ENCODE assay signal across 12 cellular contexts in genomic region chr7:23533160-23533559, GRCh38. TPM values are rescaled to one million over a fixed set of nuclear protein-coding genes. Genes with fewer than 3 reads are reported as not detected.
DNase-seq lines count a peak whose midpoint lies in the region; ATAC-seq, FAIRE-seq and TF ChIP-seq lines count a peak whose summit lies in the region.
"Had no signal": no experiment of that assay in that cellular context is flagged by ENCODE, and none has a peak within 500 bp of the region (broad histone marks: within the 10 kb centered on the region; RNA-seq: fewer than 3 reads in every experiment).

No MANE protein-coding gene starts in this region.

- TF ChIP-seq CTCF in HCT116 (IDR thresholded peaks at IDR 0.05 in 2 of 3, conservative IDR thresholded peaks at IDR 0.05 in 1 of 3; ENCODE audit: borderline replicate concordance in 1 of 3, insufficient read depth in 1 of 3, low read depth in 2 of 3, low read length in 2 of 3): peak in 2 of 3 experiments; percentile 15 to 36; a peak in 2 of 6 replicates

- FAIRE-seq in GM19239 (lab: Jason Lieb, UNC): no peak
- FAIRE-seq: A204.1 had no signal

- DNase-seq in DMS53 (lab: John Stamatoyannopoulos, UW) (peak; percentile 33), DMS53 treated with DMSO at 0.1 percent for 48 hours (lab: John Stamatoyannopoulos, UW; ENCODE audit: unreplicated experiment) (no peak), HCT116 (ENCODE audit: low read depth, low spot score) (no peak), naive B cell (no peak), hypothalamus (lab: John Stamatoyannopoulos, UW) (no peak), GM19239 (ENCODE audit: insufficient read length, low spot score) (no peak)
- no peak for DNase-seq in activated CD8-positive, alpha-beta T cell treated with anti-CD3 and anti-CD28 coated beads, Interleukin-2, amount 10 ng/mL, durations not matched to agents 7 days and 5 days
- DNase-seq: DMS79 treated with DMSO at 0.1 percent for 48 hours had no signal

- peaks cover 32% of the 10 kb centered on the region for H3K36me3 Mint-ChIP-seq in activated CD8-positive, alpha-beta T cell treated with anti-CD3 and anti-CD28 coated beads, Interleukin-2, amount 10 ng/mL, durations not matched to agents 7 days and 5 days (ENCODE audit: low read depth)
- H3K36me3 Mint-ChIP-seq in naive B cell: peaks cover 0 to 4% of the 10 kb centered on the region in 2 donors

- POLR2A ChIA-PET in HCT116 (lab: Charles Lee): no interaction called here
- POLR2A ChIA-PET in activated CD8-positive, alpha-beta T cell treated with anti-CD3 and anti-CD28 coated beads, Interleukin-2, amount 10 ng/mL, durations not matched to agents 7 days and 5 days (lab: Charles Lee): no interaction called here

- H3K79me2 ChIP-seq in HCT116 (ENCODE audit: insufficient read depth, low read length): peaks cover 36% of the 10 kb centered on the region

- H3K36me3 ChIP-seq in HCT116 (ENCODE audit: control insufficient read depth in 1 of 2, insufficient read depth in 2 of 2, low read length in 2 of 2): no peaks in the 10 kb centered on the region; a peak in 1 of 4 replicates
- H3K36me3 ChIP-seq: thyroid gland had no signal

- intact Hi-C loops in HCT116 (cut with micrococcal nuclease): loop anchor here (2.0 kb wide), 1 partner anchor 62 kb away; the partner anchor contains the start of gene IGF2BP3

- no peaks in the 10 kb centered on the region for H3K9me3 ChIP-seq in HCT116 (ENCODE audit: control insufficient read depth in 1 of 2, insufficient read depth in 1 of 2, low read depth in 1 of 2, low read length in 2 of 2)
- H3K9me3 ChIP-seq: SJSA1, thyroid gland had no signal

- H3K4me2 ChIP-seq in HCT116 (ENCODE audit: low read length): peak overlapping the region; percentile 92

- BruUV-seq in HCT116 (replicated peaks; lab: Mats Ljungman, UMichigan): no TSS peak

- no peak overlapping the region for H3K4me3 ChIP-seq in HCT116 (replicated peaks in 1 of 2; ENCODE audit: low read depth in 1 of 2, low read length in 2 of 2)
- H3K4me3 ChIP-seq: SJSA1, thyroid gland had no signal

- H2AFZ ChIP-seq in HCT116 (ENCODE audit: low read depth, low read length, poor library complexity, severe bottlenecking): no peak overlapping the region

- H3K27ac ChIP-seq in HCT116 (ENCODE audit: low read depth, low read length): peak overlapping the region; percentile 72; the same call in 1 of the 2 replicates
- H3K27ac ChIP-seq: thyroid gland had no signal

- no peak for TF ChIP-seq POLR2A in HCT116 (IDR thresholded peaks at IDR 0.05; ENCODE audit: borderline replicate concordance, extremely low read depth, insufficient read depth, insufficient read length)

- peak overlapping the region; percentile 48 for H3K27ac Mint-ChIP-seq in activated CD8-positive, alpha-beta T cell treated with anti-CD3 and anti-CD28 coated beads, Interleukin-2, amount 10 ng/mL, durations not matched to agents 7 days and 5 days
- peak overlapping the region; percentile 66 to 100 (median 100) for H3K27ac Mint-ChIP-seq in naive B cell

- ATAC-seq in HCT116 (no peak), naive B cell (ENCODE audit: low read depth in 2 of 2) (no peak), GM19395 (IDR thresholded peaks at IDR 0.05; ENCODE audit: unreplicated experiment) (no peak)
- no peak for ATAC-seq in activated CD8-positive, alpha-beta T cell treated with anti-CD3 and anti-CD28 coated beads, Interleukin-2, amount 10 ng/mL, durations not matched to agents 7 days and 5 days

- no peak for TF ChIP-seq RAD21 in HCT116 (IDR thresholded peaks at IDR 0.05; ENCODE audit: low read depth)

- CTCF ChIA-PET in HCT116 (lab: Charles Lee): interaction anchor here (1.5 to 2.8 kb wide), 2 partner anchors 14 to 260 kb away, joined by 6 to 16 read pairs; no protein-coding TSS in a partner anchor
- CTCF ChIA-PET in activated CD8-positive, alpha-beta T cell treated with anti-CD3 and anti-CD28 coated beads, Interleukin-2, amount 10 ng/mL, durations not matched to agents 7 days and 5 days (lab: Charles Lee): interaction anchor here (1.0 to 1.3 kb wide), 2 partner anchors 11 to 13 kb away, joined by 6 to 12 read pairs; no protein-coding TSS in a partner anchor

- H3K27me3 ChIP-seq in HCT116 (ENCODE audit: insufficient read depth, low read length): no peaks in the 10 kb centered on the region
- H3K27me3 ChIP-seq: SJSA1, thyroid gland had no signal

- 0 out of 2 replicates have a peak overlapping the region, but pooled peaks have one; percentile 99 for H3K9ac ChIP-seq in HCT116 (ENCODE audit: low read length)

- H3K4me1 ChIP-seq in HCT116 (ENCODE audit: control insufficient read depth in 1 of 2, insufficient read depth in 2 of 2, low read length in 2 of 2): peaks cover 12 to 29% of the 10 kb centered on the region in 2 experiments

- H3K27me3 Mint-ChIP-seq in activated CD8-positive, alpha-beta T cell treated with anti-CD3 and anti-CD28 coated beads, Interleukin-2, amount 10 ng/mL, durations not matched to agents 7 days and 5 days (ENCODE audit: low read depth): no peaks in the 10 kb centered on the region
- H3K27me3 Mint-ChIP-seq in naive B cell: no peaks in the 10 kb centered on the region

- peak overlapping the region; percentile 53 for H3K4me3 Mint-ChIP-seq in activated CD8-positive, alpha-beta T cell treated with anti-CD3 and anti-CD28 coated beads, Interleukin-2, amount 10 ng/mL, durations not matched to agents 7 days and 5 days
- peak overlapping the region in 7 of 8 donors; percentile 70 to 100 (median 98) for H3K4me3 Mint-ChIP-seq in naive B cell

- H4K20me1 ChIP-seq in HCT116 (ENCODE audit: insufficient read depth): peaks cover 33% of the 10 kb centered on the region; the same call in 1 of the 2 replicates

- RAD21 ChIA-PET in HCT116 (lab: Charles Lee; ENCODE audit: low non-redundant PET in 1 of 2, low total read pairs in 2 of 2, uncharacterized antibody in 2 of 2, unreplicated experiment in 2 of 2): no interaction called here

- peaks cover 31% of the 10 kb centered on the region for H3K4me1 Mint-ChIP-seq in activated CD8-positive, alpha-beta T cell treated with anti-CD3 and anti-CD28 coated beads, Interleukin-2, amount 10 ng/mL, durations not matched to agents 7 days and 5 days (ENCODE audit: low read depth)
- H3K4me1 Mint-ChIP-seq in naive B cell: peaks cover 15 to 39% (median 36%) of the 10 kb centered on the region in 3 donors

- H3K9me2 ChIP-seq in HCT116 (ENCODE audit: insufficient read depth): no peaks in the 10 kb centered on the region

- no peaks in the 10 kb centered on the region for H3K9me3 Mint-ChIP-seq in activated CD8-positive, alpha-beta T cell treated with anti-CD3 and anti-CD28 coated beads, Interleukin-2, amount 10 ng/mL, durations not matched to agents 7 days and 5 days (ENCODE audit: insufficient read depth)
- H3K9me3 Mint-ChIP-seq in naive B cell: peaks cover 0 to 1% (median 0%) of the 10 kb centered on the region in 7 donors

TF ChIP-seq in HCT116, 20 proteins besides CTCF, POLR2A, EP300 and RAD21 (continues in another document):
- TF ChIP-seq EGR1 (IDR thresholded peaks at IDR 0.05; ENCODE audit: low read depth): no peak
- TF ChIP-seq, protein P1, sequence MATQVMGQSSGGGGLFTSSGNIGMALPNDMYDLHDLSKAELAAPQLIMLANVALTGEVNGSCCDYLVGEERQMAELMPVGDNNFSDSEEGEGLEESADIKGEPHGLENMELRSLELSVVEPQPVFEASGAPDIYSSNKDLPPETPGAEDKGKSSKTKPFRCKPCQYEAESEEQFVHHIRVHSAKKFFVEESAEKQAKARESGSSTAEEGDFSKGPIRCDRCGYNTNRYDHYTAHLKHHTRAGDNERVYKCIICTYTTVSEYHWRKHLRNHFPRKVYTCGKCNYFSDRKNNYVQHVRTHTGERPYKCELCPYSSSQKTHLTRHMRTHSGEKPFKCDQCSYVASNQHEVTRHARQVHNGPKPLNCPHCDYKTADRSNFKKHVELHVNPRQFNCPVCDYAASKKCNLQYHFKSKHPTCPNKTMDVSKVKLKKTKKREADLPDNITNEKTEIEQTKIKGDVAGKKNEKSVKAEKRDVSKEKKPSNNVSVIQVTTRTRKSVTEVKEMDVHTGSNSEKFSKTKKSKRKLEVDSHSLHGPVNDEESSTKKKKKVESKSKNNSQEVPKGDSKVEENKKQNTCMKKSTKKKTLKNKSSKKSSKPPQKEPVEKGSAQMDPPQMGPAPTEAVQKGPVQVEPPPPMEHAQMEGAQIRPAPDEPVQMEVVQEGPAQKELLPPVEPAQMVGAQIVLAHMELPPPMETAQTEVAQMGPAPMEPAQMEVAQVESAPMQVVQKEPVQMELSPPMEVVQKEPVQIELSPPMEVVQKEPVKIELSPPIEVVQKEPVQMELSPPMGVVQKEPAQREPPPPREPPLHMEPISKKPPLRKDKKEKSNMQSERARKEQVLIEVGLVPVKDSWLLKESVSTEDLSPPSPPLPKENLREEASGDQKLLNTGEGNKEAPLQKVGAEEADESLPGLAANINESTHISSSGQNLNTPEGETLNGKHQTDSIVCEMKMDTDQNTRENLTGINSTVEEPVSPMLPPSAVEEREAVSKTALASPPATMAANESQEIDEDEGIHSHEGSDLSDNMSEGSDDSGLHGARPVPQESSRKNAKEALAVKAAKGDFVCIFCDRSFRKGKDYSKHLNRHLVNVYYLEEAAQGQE (IDR thresholded peaks at IDR 0.05; ENCODE audit: low read depth): no peak
- no peak for TF ChIP-seq SRF (IDR thresholded peaks at IDR 0.05; ENCODE audit: low read depth)
- no peak for TF ChIP-seq ZNF274 (IDR thresholded peaks at IDR 0.05; ENCODE audit: low read depth, low read length)
- no peak for TF ChIP-seq SP1 (IDR thresholded peaks at IDR 0.05; ENCODE audit: low read depth)
- TF ChIP-seq EZH2 (IDR thresholded peaks at IDR 0.05): no peak
- no peak for TF ChIP-seq EZH2phosphoT487 (IDR thresholded peaks at IDR 0.05; ENCODE audit: borderline replicate concordance)
- TF ChIP-seq POLR2AphosphoS5 (IDR thresholded peaks at IDR 0.05; ENCODE audit: low read depth, low read length): no peak

RNA-seq across cellular contexts. Expression of gene TRA2A, which starts 1.4 kb away (rescaled TPM):
- 122 TPM for total RNA-seq in HCT116 (2021; ENCODE audit: unreplicated experiment)
- 54.6 and 76.3 TPM in 2 replicates for polyA plus RNA-seq in HCT116 (2012)
- 100 to 1,000 TPM; 108 to 113 TPM for total RNA-seq in activated CD8-positive, alpha-beta T cell treated with anti-CD3 and anti-CD28 coated beads, Interleukin-2, amount 10 ng/mL, durations not matched to agents 7 days and 5 days
- 10 to 100 TPM; 47.2 to 82.3 (median 55.9) TPM for polyA plus RNA-seq in naive B cell (ENCODE audit: low read depth in 6 of 6)
